Comparison of ENCODE assay signal across 14 cellular contexts in the genomic region with DNA sequence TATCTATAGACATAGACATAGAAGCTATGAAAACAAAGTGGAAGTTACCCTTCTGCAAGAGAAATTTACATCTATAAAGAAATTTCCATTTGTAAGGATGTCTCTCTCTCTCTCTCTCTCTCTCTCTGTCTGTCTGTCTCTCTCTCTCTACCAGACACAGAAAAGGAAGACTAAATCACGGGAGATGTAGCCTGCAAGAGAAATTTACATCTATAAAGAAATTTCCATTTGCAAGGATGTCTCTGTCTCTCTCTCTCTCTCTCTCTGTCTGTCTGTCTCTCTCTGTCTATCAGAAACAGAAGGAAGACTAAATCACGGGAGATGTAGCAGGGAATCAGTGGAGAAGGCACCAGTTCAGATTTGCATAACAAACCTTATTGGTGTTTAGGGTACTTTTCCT.
DNase-seq lines count a peak whose midpoint lies in the region; ATAC-seq, FAIRE-seq and TF ChIP-seq lines count a peak whose summit lies in the region.
"Had no signal": no experiment of that assay in that cellular context is flagged by ENCODE, and none has a peak within 500 bp of the region (broad histone marks: within the 10 kb centered on the region; RNA-seq: fewer than 3 reads in every experiment).

No MANE protein-coding gene starts in this region.

- no peaks in the 10 kb centered on the region for H3K9me3 Mint-ChIP-seq in naive thymus-derived CD4-positive, alpha-beta T cell

- no TSS peak for BruUV-seq in GM12878 (replicated peaks; lab: Mats Ljungman, UMichigan)

- H3K9ac ChIP-seq in GM12878 (ENCODE audit: control insufficient read depth, insufficient read depth, low read length) (no peak overlapping the region), iPS-20b (ENCODE audit: low read depth, low read length) (no peak overlapping the region)

- no peak overlapping the region for H3K27ac Mint-ChIP-seq in naive thymus-derived CD4-positive, alpha-beta T cell

- H3K27ac ChIP-seq in HEK293 (ENCODE audit: extremely low read depth, low read depth, low read length) (no peak overlapping the region), GM12878 (ENCODE audit: control insufficient read depth, insufficient read depth) (no peak overlapping the region), iPS-20b (ENCODE audit: low read length) (no peak overlapping the region)
- H3K27ac ChIP-seq in naive thymus-derived CD4-positive, alpha-beta T cell (ENCODE audit: low read depth, low read length) = no peak overlapping the region
- H3K27ac ChIP-seq: A549 had no signal

- TF ChIP-seq EP300 in GM12878 (IDR thresholded peaks at IDR 0.05; ENCODE audit: borderline replicate concordance in 1 of 2, control insufficient read depth in 1 of 2, low read depth in 2 of 2, low read length in 2 of 2) = no peak

- H3K36me3 Mint-ChIP-seq in naive thymus-derived CD4-positive, alpha-beta T cell = no peaks in the 10 kb centered on the region

- no peak for DNase-seq in GM12878 (ENCODE audit: low read depth, low spot score)
- no peak for DNase-seq in naive thymus-derived CD4-positive, alpha-beta T cell
- DNase-seq: BE2C, Calu3, DMS 273 treated with DMSO at 0.1 percent for 48 hours, Karpas-422 had no signal

- no peak overlapping the region for H3K4me3 Mint-ChIP-seq in naive thymus-derived CD4-positive, alpha-beta T cell

- H3K9me3 ChIP-seq in HEK293 (ENCODE audit: control insufficient read depth, insufficient read depth, low read depth, low read length) = no peaks in the 10 kb centered on the region
- H3K9me3 ChIP-seq in GM12878 (replicated peaks; ENCODE audit: control insufficient read depth, insufficient read depth, low read length) = no peaks in the 10 kb centered on the region
- H3K9me3 ChIP-seq in iPS-20b (ENCODE audit: insufficient read depth, low read depth, low read length) = no peaks in the 10 kb centered on the region
- H3K9me3 ChIP-seq in naive thymus-derived CD4-positive, alpha-beta T cell (ENCODE audit: control insufficient read depth in 2 of 3, low read length in 3 of 3) = no peaks in the 10 kb centered on the region
- H3K9me3 ChIP-seq: A549, BE2C had no signal

- TF ChIP-seq POLR2A in GM12878 (IDR thresholded peaks at IDR 0.05; ENCODE audit: low read depth, low read length) = no peak

- no peaks in the 10 kb centered on the region for H3K79me2 ChIP-seq in GM12878 (ENCODE audit: control insufficient read depth, insufficient read depth, low read length)

- H3K27me3 ChIP-seq in GM12878 (replicated peaks in 1 of 2; ENCODE audit: control insufficient read depth in 2 of 2, insufficient read depth in 2 of 2, low read length in 1 of 2) (no peaks in the 10 kb centered on the region; a peak in 2 of 4 replicates), iPS-20b (ENCODE audit: insufficient read depth, low read length) (no peaks in the 10 kb centered on the region)
- H3K27me3 ChIP-seq in naive thymus-derived CD4-positive, alpha-beta T cell (ENCODE audit: control insufficient read depth in 2 of 2, insufficient read depth in 2 of 2, low read length in 2 of 2) = no peaks in the 10 kb centered on the region
- H3K27me3 ChIP-seq: BE2C had no signal

- no peak for ATAC-seq in GM12878
- ATAC-seq in HG03097 (IDR thresholded peaks at IDR 0.05; ENCODE audit: low FRiP score, unreplicated experiment) = no peak
- no peak for ATAC-seq in GM18519 (IDR thresholded peaks at IDR 0.05; ENCODE audit: low FRiP score, unreplicated experiment)
- no peak for ATAC-seq in naive thymus-derived CD4-positive, alpha-beta T cell
- ATAC-seq: A549, K562 had no signal

- no peaks in the 10 kb centered on the region for H3K4me1 Mint-ChIP-seq in naive thymus-derived CD4-positive, alpha-beta T cell

- H2AFZ ChIP-seq in GM12878 (ENCODE audit: control insufficient read depth, low read depth, low read length) = no peak overlapping the region

- H3K4me1 ChIP-seq in HEK293 (ENCODE audit: control insufficient read depth, insufficient read depth, low read length) = no peaks in the 10 kb centered on the region
- no peaks in the 10 kb centered on the region for H3K4me1 ChIP-seq in GM12878 (ENCODE audit: control insufficient read depth, insufficient read depth, low read length)
- peaks cover 33% of the 10 kb centered on the region for H3K4me1 ChIP-seq in iPS-20b (ENCODE audit: insufficient read depth, low read length)
- H3K4me1 ChIP-seq in naive thymus-derived CD4-positive, alpha-beta T cell (ENCODE audit: control insufficient read depth in 2 of 2, insufficient read depth in 2 of 2, low read length in 2 of 2) = no peaks in the 10 kb centered on the region
- H3K4me1 ChIP-seq: A549, BE2C had no signal

- H3K36me3 ChIP-seq in HEK293 (ENCODE audit: control insufficient read depth in 2 of 2, insufficient read depth in 1 of 2, low read length in 2 of 2) = no peaks in the 10 kb centered on the region
- H3K36me3 ChIP-seq in GM12878 (ENCODE audit: control insufficient read depth in 2 of 2, insufficient read depth in 2 of 2, low read length in 1 of 2) = no peaks in the 10 kb centered on the region
- no peaks in the 10 kb centered on the region for H3K36me3 ChIP-seq in iPS-20b (ENCODE audit: insufficient read depth, low read depth, low read length)
- H3K36me3 ChIP-seq in naive thymus-derived CD4-positive, alpha-beta T cell (ENCODE audit: control insufficient read depth in 2 of 3, insufficient read depth in 3 of 3, low read length in 3 of 3) = no peaks in the 10 kb centered on the region
- H3K36me3 ChIP-seq: BE2C had no signal

- FAIRE-seq in GM12878 (lab: Jason Lieb, UNC) = peak; percentile 84
- FAIRE-seq: A549, GM18507, GM19239, K562 had no signal

- H4K20me1 ChIP-seq in GM12878 (ENCODE audit: control insufficient read depth, insufficient read depth) = no peaks in the 10 kb centered on the region

- no peak overlapping the region for H3K4me3 ChIP-seq in HEK293 (ENCODE audit: low read depth, low read length)
- no peak overlapping the region for H3K4me3 ChIP-seq in GM12878
- peak overlapping the region; percentile 46 for H3K4me3 ChIP-seq in iPS-20b (ENCODE audit: low read length)
- H3K4me3 ChIP-seq in naive thymus-derived CD4-positive, alpha-beta T cell (ENCODE audit: low read length) = no peak overlapping the region
- H3K4me3 ChIP-seq: A549, K562 had no signal

- in situ Hi-C loops in GM12878 (cut with MboI) = no loop called here

- no peak overlapping the region for H3K4me2 ChIP-seq in GM12878 (ENCODE audit: control insufficient read depth, insufficient read depth)
- H3K4me2 ChIP-seq: A549 had no signal

- H3K27me3 Mint-ChIP-seq in naive thymus-derived CD4-positive, alpha-beta T cell = peaks cover 0 to 9% (median 3%) of the 10 kb centered on the region in 5 donors

- POLR2A ChIA-PET in HEK293 (lab: Yijun Ruan, JAX) = no interaction called here
- POLR2A ChIA-PET in GM12878 (lab: Charles Lee) = no interaction called here
- POLR2A ChIA-PET in naive thymus-derived CD4-positive, alpha-beta T cell (lab: Charles Lee) = no interaction called here

- TF ChIP-seq CTCF in HEK293 (tag by site-specific recombination; IDR thresholded peaks at IDR 0.05) (no peak), GM12878 (IDR thresholded peaks at IDR 0.05 in 2 of 3, conservative IDR thresholded peaks at IDR 0.05 in 1 of 3; ENCODE audit: control insufficient read depth in 2 of 3, extremely low read depth in 1 of 3, insufficient read depth in 1 of 3, low read depth in 3 of 3, low read length in 3 of 3) (no peak)

- SMC1A ChIA-PET in GM12878 (lab: Charles Lee; ENCODE audit: uncharacterized antibody, unreplicated experiment) = no interaction called here

- no peak for TF ChIP-seq RAD21 in GM12878 (IDR thresholded peaks at IDR 0.05; ENCODE audit: insufficient read depth, low read depth, low read length)

- RAD21 ChIA-PET in GM12878 (lab: Charles Lee; ENCODE audit: unreplicated experiment) = interaction anchor here (1.2 kb wide), 1 partner anchor 19 kb away, joined by 3 read pairs; no protein-coding TSS in a partner anchor

- intact Hi-C loops in GM12878 (cut with micrococcal nuclease; ENCODE audit: unreplicated experiment) = no loop called here
- intact Hi-C loops in naive thymus-derived CD4-positive, alpha-beta T cell (cut with micrococcal nuclease) = no loop called here

- CTCF ChIA-PET in HEK293 (lab: Yijun Ruan, JAX) (no interaction called here), GM12878 (lab: Yijun Ruan, JAX) (interaction anchor here (0.7 to 0.8 kb wide), 2 partner anchors 94 to 228 kb away, joined by 3 read pairs; no protein-coding TSS in a partner anchor)
- CTCF ChIA-PET in naive thymus-derived CD4-positive, alpha-beta T cell (lab: Charles Lee) = no interaction called here

- 7% methylated on average over 2 of the region's 2 CpGs for WGBS in GM12878 (ENCODE audit: insufficient coverage, insufficient replicate concordance, low lambda C conversion rate, missing lambda C conversion rate)

TF ChIP-seq in HEK293, 187 proteins besides CTCF, POLR2A, EP300 and RAD21 (continues in another document):
- TF ChIP-seq ZFP41 (tag by site-specific recombination; IDR thresholded peaks at IDR 0.05; ENCODE audit: borderline replicate concordance) = no peak
- no peak for TF ChIP-seq OSR2 (tag by site-specific recombination; IDR thresholded peaks at IDR 0.05)
- TF ChIP-seq SCRT1 (tag by site-specific recombination; IDR thresholded peaks at IDR 0.05; ENCODE audit: borderline replicate concordance) = no peak

TF ChIP-seq in GM12878, 131 proteins besides CTCF, POLR2A, EP300 and RAD21 (continues in another document):
- TF ChIP-seq, protein P1, sequence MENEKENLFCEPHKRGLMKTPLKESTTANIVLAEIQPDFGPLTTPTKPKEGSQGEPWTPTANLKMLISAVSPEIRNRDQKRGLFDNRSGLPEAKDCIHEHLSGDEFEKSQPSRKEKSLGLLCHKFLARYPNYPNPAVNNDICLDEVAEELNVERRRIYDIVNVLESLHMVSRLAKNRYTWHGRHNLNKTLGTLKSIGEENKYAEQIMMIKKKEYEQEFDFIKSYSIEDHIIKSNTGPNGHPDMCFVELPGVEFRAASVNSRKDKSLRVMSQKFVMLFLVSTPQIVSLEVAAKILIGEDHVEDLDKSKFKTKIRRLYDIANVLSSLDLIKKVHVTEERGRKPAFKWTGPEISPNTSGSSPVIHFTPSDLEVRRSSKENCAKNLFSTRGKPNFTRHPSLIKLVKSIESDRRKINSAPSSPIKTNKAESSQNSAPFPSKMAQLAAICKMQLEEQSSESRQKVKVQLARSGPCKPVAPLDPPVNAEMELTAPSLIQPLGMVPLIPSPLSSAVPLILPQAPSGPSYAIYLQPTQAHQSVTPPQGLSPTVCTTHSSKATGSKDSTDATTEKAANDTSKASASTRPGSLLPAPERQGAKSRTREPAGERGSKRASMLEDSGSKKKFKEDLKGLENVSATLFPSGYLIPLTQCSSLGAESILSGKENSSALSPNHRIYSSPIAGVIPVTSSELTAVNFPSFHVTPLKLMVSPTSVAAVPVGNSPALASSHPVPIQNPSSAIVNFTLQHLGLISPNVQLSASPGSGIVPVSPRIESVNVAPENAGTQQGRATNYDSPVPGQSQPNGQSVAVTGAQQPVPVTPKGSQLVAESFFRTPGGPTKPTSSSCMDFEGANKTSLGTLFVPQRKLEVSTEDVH (IDR thresholded peaks at IDR 0.05; ENCODE audit: low read depth, partially characterized antibody) = no peak
- TF ChIP-seq HDAC6 (IDR thresholded peaks at IDR 0.05; ENCODE audit: unreplicated experiment) = no peak
